Comparison of ENCODE assay signal across 1 cellular context in the genomic region with DNA sequence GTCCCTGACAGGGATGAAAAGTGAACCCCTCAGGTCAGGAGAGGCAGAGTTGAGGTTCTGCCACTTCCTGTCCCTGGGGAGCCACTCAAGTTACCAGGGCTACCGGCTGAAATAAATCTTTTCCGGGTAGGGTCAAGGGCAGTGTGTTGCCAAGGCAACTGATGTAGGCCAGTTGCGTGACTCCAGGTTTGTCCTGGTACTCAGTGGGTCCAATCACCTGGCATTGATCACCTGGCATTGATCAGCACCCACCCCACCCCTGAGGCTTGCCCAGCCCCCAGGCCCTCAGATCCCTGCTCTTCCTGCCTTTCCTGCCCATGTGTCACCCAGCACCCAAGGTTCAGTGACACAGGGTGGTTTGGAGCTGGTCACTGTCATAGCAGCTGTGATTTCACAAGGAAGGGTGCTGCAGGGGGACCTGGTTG.
TF ChIP-seq lines count a peak whose summit lies in the region.

No MANE protein-coding gene starts in this region.

TF ChIP-seq in K562, 482 proteins besides CTCF, POLR2A, EP300 and RAD21:
- TF ChIP-seq HIVEP1 (CRISPR knock-in tag; IDR thresholded peaks at IDR 0.05): no peak
- peak; percentile 75 for TF ChIP-seq RFX1 (IDR thresholded peaks at IDR 0.05)
- TF ChIP-seq NFIX (CRISPR knock-in tag; IDR thresholded peaks at IDR 0.05; ENCODE audit: low read depth): no peak
